Comparison of ENCODE assay signal across 23 cellular contexts in genomic region chr3:29169456-29169855, GRCh38.
"Had no signal": no experiment of that assay in that cellular context is flagged by ENCODE, and none has a peak within 500 bp of the region (broad histone marks: within the 10 kb centered on the region; RNA-seq: fewer than 3 reads in every experiment).

No MANE protein-coding gene starts in this region.

- H3K36me3 ChIP-seq: breast epithelium, Peyer's patch had no signal

- ATAC-seq: activated CD8-positive, alpha-beta T cell treated with anti-CD3 and anti-CD28 coated beads for 36 hours; activated T-cell treated with anti-CD3 and anti-CD28 coated beads, Interleukin-2, amount 50 U/mL, for 72 hours had no signal

- H3K4me3 Mint-ChIP-seq: activated CD8-positive, alpha-beta T cell treated with anti-CD3 and anti-CD28 coated beads for 36 hours; activated naive CD4-positive, alpha-beta T cell treated with anti-CD3 and anti-CD28 coated beads, Interleukin-2, amount 10 ng/mL, durations not matched to agents 7 days and 5 days; activated naive CD8-positive, alpha-beta T cell treated with anti-CD3 and anti-CD28 coated beads for 36 hours; activated T-cell treated with anti-CD3 and anti-CD28 coated beads, Interleukin-2, amount 50 U/mL, for 72 hours had no signal

- H3K27me3 ChIP-seq: breast epithelium, Peyer's patch had no signal

- H3K27ac Mint-ChIP-seq: activated CD8-positive, alpha-beta T cell treated with anti-CD3 and anti-CD28 coated beads for 36 hours; activated naive CD4-positive, alpha-beta T cell treated with anti-CD3 and anti-CD28 coated beads, Interleukin-2, amount 10 ng/mL, durations not matched to agents 7 days and 5 days; activated naive CD8-positive, alpha-beta T cell treated with anti-CD3 and anti-CD28 coated beads for 36 hours; activated T-helper 2 cell treated with anti-CD3 and anti-CD28 coated beads, Interferon-gamma antibody, Interleukin-2, Interleukin-4, amounts not matched to agents 10 μg/mL and 5 μg/mL and 100 μg/mL, durations not matched to agents 14 hours and 24 hours and 36 hours had no signal

- H3K9me3 ChIP-seq: breast epithelium, Peyer's patch had no signal

- H3K9me3 Mint-ChIP-seq: activated CD8-positive, alpha-beta T cell treated with anti-CD3 and anti-CD28 coated beads for 36 hours; activated naive CD4-positive, alpha-beta T cell treated with anti-CD3 and anti-CD28 coated beads, Interleukin-2, amount 10 ng/mL, durations not matched to agents 7 days and 5 days had no signal

- DNase-seq: activated CD4-positive, alpha-beta T cell treated with anti-CD3 and anti-CD28 coated beads for 4 hours; activated CD8-positive, alpha-beta memory T cell treated with anti-CD3 and anti-CD28 coated beads, Interleukin-2, amount 50 U/mL, for 4 hours; activated CD8-positive, alpha-beta T cell treated with anti-CD3 and anti-CD28 coated beads for 36 hours; activated gamma-delta T cell treated with Interleukin-2 at 50 U/mL for 16 hours; activated naive CD4-positive, alpha-beta T cell treated with anti-CD3 and anti-CD28 coated beads, Interleukin-2, amount 10 ng/mL, durations not matched to agents 7 days and 5 days; activated naive CD8-positive, alpha-beta T cell treated with anti-CD3 and anti-CD28 coated beads for 36 hours; activated T-cell treated with anti-CD3 and anti-CD28 coated beads, Interleukin-2, amount 50 U/mL, for 72 hours; anterior cingulate cortex; caudate nucleus; NCI-H1092; NCI-H1436; NCI-H1694 treated with DMSO at 0.1 percent for 48 hours; NCI-H2029 treated with DMSO at 0.1 percent for 48 hours; NCI-H2171 treated with DMSO at 0.1 percent for 48 hours; NCI-H526; Peyer's patch; SHP77 treated with DMSO at 0.1 percent for 48 hours; T-helper 1 cell had no signal

- H3K27ac ChIP-seq: breast epithelium, KMS-11, Peyer's patch, RWPE1, VCaP had no signal

- H3K27me3 Mint-ChIP-seq: activated CD8-positive, alpha-beta T cell treated with anti-CD3 and anti-CD28 coated beads for 36 hours; activated naive CD4-positive, alpha-beta T cell treated with anti-CD3 and anti-CD28 coated beads, Interleukin-2, amount 10 ng/mL, durations not matched to agents 7 days and 5 days; activated naive CD8-positive, alpha-beta T cell treated with anti-CD3 and anti-CD28 coated beads for 36 hours had no signal

- H3K36me3 Mint-ChIP-seq: activated naive CD4-positive, alpha-beta T cell treated with anti-CD3 and anti-CD28 coated beads, Interleukin-2, amount 10 ng/mL, durations not matched to agents 7 days and 5 days had no signal

- H3K4me1 ChIP-seq: breast epithelium, Peyer's patch had no signal

- H3K4me3 ChIP-seq: breast epithelium, Peyer's patch had no signal
